25 cellular contexts compared by ENCODE assay signal in the genomic region with DNA sequence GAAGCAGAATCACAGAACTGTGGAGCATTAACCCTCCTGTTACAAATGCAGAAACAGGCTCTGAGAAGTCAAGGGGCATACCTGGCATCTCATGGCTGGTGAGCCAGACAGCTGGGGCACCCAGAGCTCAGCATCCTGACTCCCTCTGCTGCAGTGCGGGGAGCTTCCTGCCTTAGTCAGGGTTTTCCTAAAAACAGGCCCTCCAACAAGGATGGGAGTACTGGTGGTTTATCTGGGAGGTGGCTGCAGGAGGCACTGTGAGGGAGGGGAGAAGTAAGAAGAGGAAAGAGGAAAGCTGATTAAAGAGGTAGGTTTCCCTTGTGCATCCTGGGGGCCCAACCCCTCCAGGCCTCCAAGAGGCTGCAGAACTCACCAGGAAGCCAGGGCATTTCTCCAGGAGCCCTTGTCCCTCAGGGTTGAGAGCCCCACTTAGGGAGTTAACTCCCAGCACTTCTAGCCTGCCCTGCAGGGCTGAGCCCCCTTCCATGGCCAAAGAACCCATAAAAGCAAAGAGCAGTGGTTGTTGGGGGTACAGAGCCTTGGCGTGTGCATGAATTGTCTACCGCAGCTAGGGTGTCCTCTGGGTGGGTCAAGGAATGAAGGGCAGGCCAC.
A peak's percentile ranks its signal among the peaks of the same experiment; 100 is the strongest.
DNase-seq lines count a peak whose midpoint lies in the region; ATAC-seq and TF ChIP-seq lines count a peak whose summit lies in the region.
"Had no signal": no experiment of that assay in that cellular context is flagged by ENCODE, and none has a peak within 500 bp of the region (broad histone marks: within the 10 kb centered on the region; RNA-seq: fewer than 3 reads in every experiment).

No MANE protein-coding gene starts in this region.

- no peaks in the 10 kb centered on the region for H3K9me3 Mint-ChIP-seq in chondrocyte (ENCODE audit: low read depth)
- no peaks in the 10 kb centered on the region for H3K9me3 Mint-ChIP-seq in nephron progenitor cell
- H3K9me3 Mint-ChIP-seq: CD4-positive, alpha-beta T cell; GM23338; H9 had no signal

- no peak for TF ChIP-seq POLR2A in vagina (IDR thresholded peaks at IDR 0.05)

- H3K4me3 ChIP-seq in lung (no peak overlapping the region), vagina (no peak overlapping the region)
- H3K4me3 ChIP-seq: A549; BLaER1 treated with 17β-estradiol and CSF1 and Interleukin-3, amounts not matched to agents 10 nM and 100 nM; GM12878; GM23338 had no signal

- H3K36me3 Mint-ChIP-seq in chondrocyte (ENCODE audit: low read depth) = no peaks in the 10 kb centered on the region
- no peaks in the 10 kb centered on the region for H3K36me3 Mint-ChIP-seq in nephron progenitor cell (ENCODE audit: low read depth)
- H3K36me3 Mint-ChIP-seq: CD14-positive monocyte; CD8-positive, alpha-beta memory T cell had no signal

- ATAC-seq in lung (ENCODE audit: insufficient read depth, low FRiP score) = no peak
- no peak for ATAC-seq in esophagus mucosa
- ATAC-seq: A549, GM12878, GM23338, HCT116 had no signal

- H3K27me3 Mint-ChIP-seq in chondrocyte (ENCODE audit: low read depth) (peaks cover 45% of the 10 kb centered on the region), nephron progenitor cell (ENCODE audit: low read depth, poor library complexity) (peaks cover 30% of the 10 kb centered on the region)

- no peak overlapping the region for H3K27ac Mint-ChIP-seq in chondrocyte (ENCODE audit: unreplicated experiment)
- H3K27ac Mint-ChIP-seq in nephron progenitor cell = no peak overlapping the region
- H3K27ac Mint-ChIP-seq: CD14-positive monocyte; CD4-positive, alpha-beta T cell; CD8-positive, alpha-beta memory T cell; GM23338; H9; HFFc6 had no signal

- no peak overlapping the region for H3K27ac ChIP-seq in lung (ENCODE audit: low read depth in 1 of 2, low read length in 1 of 2)
- H3K27ac ChIP-seq in vagina = no peak overlapping the region
- H3K27ac ChIP-seq: A549; BLaER1 treated with 17β-estradiol and CSF1 and Interleukin-3, amounts not matched to agents 10 nM and 100 nM had no signal

- no peak for TF ChIP-seq CTCF in chondrocyte (IDR thresholded peaks at IDR 0.05)
- TF ChIP-seq CTCF in lung (IDR thresholded peaks at IDR 0.05; ENCODE audit: control extremely low read depth, extremely low read depth) = no peak
- no peak for TF ChIP-seq CTCF in vagina (IDR thresholded peaks at IDR 0.05)
- TF ChIP-seq CTCF in nephron progenitor cell (IDR thresholded peaks at IDR 0.05) = no peak

- no peak overlapping the region for H3K4me3 Mint-ChIP-seq in chondrocyte (ENCODE audit: unreplicated experiment)
- no peak overlapping the region for H3K4me3 Mint-ChIP-seq in nephron progenitor cell
- H3K4me3 Mint-ChIP-seq: CD14-positive monocyte; CD4-positive, alpha-beta T cell; CD8-positive, alpha-beta memory T cell; GM23338; H9; HFFc6 had no signal

- WGBS in lung, 2 donors = 87 to 95% methylated on average over 3 of the region's 3 CpGs

- H3K9me3 ChIP-seq in lung (ENCODE audit: control insufficient read depth in 2 of 2, insufficient read depth in 1 of 2, low read length in 1 of 2) (no peaks in the 10 kb centered on the region), vagina (no peaks in the 10 kb centered on the region)
- H3K9me3 ChIP-seq: A549; BE2C; BLaER1 treated with 17β-estradiol and CSF1 and Interleukin-3, amounts not matched to agents 10 nM and 100 nM had no signal

- H3K4me1 Mint-ChIP-seq in chondrocyte (ENCODE audit: low read depth) (no peaks in the 10 kb centered on the region), nephron progenitor cell (peaks cover 14% of the 10 kb centered on the region)
- H3K4me1 Mint-ChIP-seq: CD8-positive, alpha-beta memory T cell; GM23338; H9 had no signal

- intact Hi-C loops in vagina (cut with DNase I) = no loop called here

- H3K4me1 ChIP-seq in lung (ENCODE audit: control insufficient read depth in 2 of 2, insufficient read depth in 2 of 2, low read length in 2 of 2) = no peaks in the 10 kb centered on the region
- H3K4me1 ChIP-seq in vagina = peaks cover 6% of the 10 kb centered on the region
- H3K4me1 ChIP-seq: A549 had no signal

- H3K36me3 ChIP-seq in lung (ENCODE audit: control insufficient read depth in 2 of 2, insufficient read depth in 2 of 2, low read length in 2 of 2) = no peaks in the 10 kb centered on the region
- no peaks in the 10 kb centered on the region for H3K36me3 ChIP-seq in vagina
- H3K36me3 ChIP-seq: BE2C; BLaER1 treated with 17β-estradiol and CSF1 and Interleukin-3, amounts not matched to agents 10 nM and 100 nM had no signal

- DNase-seq in activated CD8-positive, alpha-beta memory T cell treated with anti-CD3 and anti-CD28 coated beads for 24 hours = peak; percentile 32
- DNase-seq in activated CD8-positive, alpha-beta memory T cell treated with anti-CD3 and anti-CD28 coated beads, Interleukin-2, amount 50 U/mL, for 48 hours = no peak
- DNase-seq in chondrocyte (ENCODE audit: low spot score) = peak; percentile 51
- peak; percentile 24 for DNase-seq in lung (ENCODE audit: low spot score)
- peak; percentile 58 to 64 for DNase-seq in vagina (ENCODE audit: extremely low spot score in 2 of 2)
- DNase-seq in nephron progenitor cell = no peak
- DNase-seq: 8988T; ACHN; AML-193; BE2C; CD4-positive, alpha-beta T cell; CD8-positive, alpha-beta memory T cell; DMS 273 treated with DMSO at 0.1 percent for 48 hours; DMS79; EL; GDM1; H9; HFFc6 had no signal

- H3K27me3 ChIP-seq in lung (ENCODE audit: control insufficient read depth, insufficient read depth) (no peaks in the 10 kb centered on the region), vagina (no peaks in the 10 kb centered on the region)
- H3K27me3 ChIP-seq: BE2C; BLaER1 treated with 17β-estradiol and CSF1 and Interleukin-3, amounts not matched to agents 10 nM and 100 nM had no signal

Comparison
In these comparisons a context has a peak if more than half of its experiments do, and no peak if none do; other contexts are left out.
1. DNase-seq: peak in activated CD8-positive, alpha-beta memory T cell treated with anti-CD3 and anti-CD28 coated beads for 24 hours (single experiment), chondrocyte (single experiment), lung (single experiment) and vagina (2 of 2); none in activated CD8-positive, alpha-beta memory T cell treated with anti-CD3 and anti-CD28 coated beads, Interleukin-2, amount 50 U/mL, for 48 hours (single experiment) and nephron progenitor cell (single experiment).